19 cellular contexts compared by ENCODE assay signal in genomic region chr9:3810231-3810630, GRCh38.
"Had no signal": no experiment of that assay in that cellular context is flagged by ENCODE, and none has a peak within 500 bp of the region (broad histone marks: within the 10 kb centered on the region; RNA-seq: fewer than 3 reads in every experiment).

No MANE protein-coding gene starts in this region.

- H3K4me1 ChIP-seq: heart right ventricle, left lung, parathyroid adenoma, transverse colon had no signal

- H2AFZ ChIP-seq: parathyroid adenoma had no signal

- H3K9ac ChIP-seq: parathyroid adenoma had no signal

- H3K36me3 ChIP-seq: heart right ventricle, left lung, neutrophil, transverse colon had no signal

- H3K27ac ChIP-seq: heart right ventricle, left lung, neutrophil, parathyroid adenoma, transverse colon, VCaP had no signal

- H3K9me3 ChIP-seq: left lung, neutrophil, transverse colon had no signal

- DNase-seq: activated CD4-positive, alpha-beta T cell treated with anti-CD3 and anti-CD28 coated beads, Interleukin-2, amount 50 U/mL, for 48 hours; activated CD8-positive, alpha-beta memory T cell treated with anti-CD3 and anti-CD28 coated beads, Interleukin-2, amount 10 ng/mL, durations not matched to agents 7 days and 5 days; activated naive CD4-positive, alpha-beta T cell treated with anti-CD3 and anti-CD28 coated beads, Interleukin-2, amount 10 ng/mL, durations not matched to agents 7 days and 5 days; activated T-cell treated with anti-CD3 and anti-CD28 coated beads, Interleukin-2, amount 50 U/mL, for 1 hour; effector memory CD4-positive, alpha-beta T cell; heart right ventricle; left lung; natural killer cell; stimulated activated CD4-positive, alpha-beta T cell treated with anti-CD3 and anti-CD28 coated beads, Interleukin-12 subunit alpha, Interleukin-12 subunit beta, amount 100 ng/mL, for 4 hours; stimulated activated CD4-positive, alpha-beta T cell treated with anti-CD3 and anti-CD28 coated beads, Interleukin-2, amount 100 ng/mL, for 24 hours; stimulated activated naive CD4-positive, alpha-beta T cell; substantia nigra; transverse colon had no signal

- H3K79me2 ChIP-seq: parathyroid adenoma had no signal

- H3K4me3 ChIP-seq: heart right ventricle, left lung, transverse colon had no signal

- FAIRE-seq: astrocyte, bronchial epithelial cell, frontal cortex had no signal

- ATAC-seq: activated CD8-positive, alpha-beta memory T cell treated with anti-CD3 and anti-CD28 coated beads, Interleukin-2, amount 10 ng/mL, durations not matched to agents 7 days and 5 days; heart right ventricle; left lung; natural killer cell had no signal

- H3K27me3 ChIP-seq: heart right ventricle, left lung, neutrophil, transverse colon had no signal
